In the genomic region with DNA sequence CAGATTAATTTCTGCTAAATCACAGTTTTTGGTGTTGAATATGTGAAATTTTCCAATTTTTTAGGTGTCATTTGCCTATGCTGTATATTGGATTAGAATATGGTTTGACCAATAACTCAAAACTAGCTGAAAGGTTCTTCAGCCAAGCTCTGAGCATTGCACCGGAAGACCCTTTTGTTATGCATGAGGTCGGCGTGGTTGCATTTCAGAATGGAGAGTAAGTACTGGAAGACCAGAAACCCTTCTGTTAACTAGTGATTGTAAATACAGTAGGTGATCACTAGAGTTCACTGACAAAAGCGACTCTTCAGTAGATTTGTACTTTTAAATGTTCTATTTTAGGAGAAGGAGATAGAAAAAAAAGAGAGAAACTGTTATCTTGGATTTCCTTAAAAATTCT, we compare ENCODE assay signal across 24 cellular contexts.
"Had no signal": no experiment of that assay in that cellular context is flagged by ENCODE, and none has a peak within 500 bp of the region (broad histone marks: within the 10 kb centered on the region; RNA-seq: fewer than 3 reads in every experiment).

No MANE protein-coding gene starts in this region.

- H3K9me3 Mint-ChIP-seq: activated CD4-positive, alpha-beta memory T cell treated with anti-CD3 and anti-CD28 coated beads, Interleukin-2, amount 10 ng/mL, durations not matched to agents 7 days and 5 days; activated naive CD4-positive, alpha-beta T cell treated with anti-CD3 and anti-CD28 coated beads for 36 hours; activated naive CD8-positive, alpha-beta T cell treated with anti-CD3 and anti-CD28 coated beads, Interleukin-2, amount 10 ng/mL, durations not matched to agents 7 days and 5 days; activated T-cell treated with anti-CD3 and anti-CD28 coated beads, Interleukin-2, amount 50 U/mL, for 72 hours; natural killer cell; type B pancreatic cell had no signal

- H3K9me3 ChIP-seq: heart right ventricle, ovary, prostate gland, spleen, testis had no signal

- ATAC-seq: activated T-cell treated with anti-CD3 and anti-CD28 coated beads, Interleukin-2, amount 50 U/mL, for 72 hours; heart right ventricle; left ventricle myocardium superior; natural killer cell had no signal

- H3K27me3 Mint-ChIP-seq: activated CD4-positive, alpha-beta memory T cell treated with anti-CD3 and anti-CD28 coated beads, Interleukin-2, amount 10 ng/mL, durations not matched to agents 7 days and 5 days; activated naive CD8-positive, alpha-beta T cell treated with anti-CD3 and anti-CD28 coated beads, Interleukin-2, amount 10 ng/mL, durations not matched to agents 7 days and 5 days; type B pancreatic cell had no signal

- H3K27ac ChIP-seq: coronary artery, epithelial cell of prostate, heart right ventricle, ovary, prostate gland, spleen had no signal

- H3K27ac Mint-ChIP-seq: activated CD4-positive, alpha-beta memory T cell treated with anti-CD3 and anti-CD28 coated beads, Interleukin-2, amount 10 ng/mL, durations not matched to agents 7 days and 5 days; activated naive CD4-positive, alpha-beta T cell treated with anti-CD3 and anti-CD28 coated beads for 36 hours; activated naive CD8-positive, alpha-beta T cell treated with anti-CD3 and anti-CD28 coated beads, Interleukin-2, amount 10 ng/mL, durations not matched to agents 7 days and 5 days; activated T-cell treated with anti-CD3 and anti-CD28 coated beads, Interleukin-2, amount 50 U/mL, for 72 hours; type B pancreatic cell had no signal

- H3K4me1 ChIP-seq: prostate gland, testis had no signal

- H3K27me3 ChIP-seq: heart right ventricle, ovary, spleen, testis had no signal

- H3K36me3 ChIP-seq: ovary, prostate gland had no signal

- DNase-seq: activated CD4-positive, alpha-beta memory T cell treated with anti-CD3 and anti-CD28 coated beads, Interleukin-2, amount 10 ng/mL, durations not matched to agents 7 days and 5 days; activated CD4-positive, alpha-beta T cell treated with anti-CD3 and anti-CD28 coated beads for 48 hours; activated CD4-positive, CD25-positive, alpha-beta regulatory T cell; activated effector memory CD4-positive, alpha-beta T cell treated with Interleukin-2 at 50 U/mL for 16 hours; activated naive CD4-positive, alpha-beta T cell treated with anti-CD3 and anti-CD28 coated beads for 36 hours; activated naive CD8-positive, alpha-beta T cell treated with anti-CD3 and anti-CD28 coated beads, Interleukin-2, amount 10 ng/mL, durations not matched to agents 7 days and 5 days; activated T-cell treated with anti-CD3 and anti-CD28 coated beads, Interleukin-2, amount 50 U/mL, for 72 hours; amniotic stem cell; heart right ventricle; left ventricle myocardium superior; mammary epithelial cell; midbrain; natural killer cell; ovary; spleen; stimulated activated CD4-positive, alpha-beta T cell treated with anti-CD3 and anti-CD28 coated beads, Interleukin-4, amount 100 ng/mL, for 1 hour; stimulated activated naive CD4-positive, alpha-beta T cell; T-helper 1 cell; T1000; testis had no signal

- H3K4me3 Mint-ChIP-seq: activated CD4-positive, alpha-beta memory T cell treated with anti-CD3 and anti-CD28 coated beads, Interleukin-2, amount 10 ng/mL, durations not matched to agents 7 days and 5 days; activated naive CD4-positive, alpha-beta T cell treated with anti-CD3 and anti-CD28 coated beads for 36 hours; activated naive CD8-positive, alpha-beta T cell treated with anti-CD3 and anti-CD28 coated beads, Interleukin-2, amount 10 ng/mL, durations not matched to agents 7 days and 5 days; activated T-cell treated with anti-CD3 and anti-CD28 coated beads, Interleukin-2, amount 50 U/mL, for 72 hours; natural killer cell; type B pancreatic cell had no signal

- H3K4me3 ChIP-seq: coronary artery, heart right ventricle, ovary, prostate gland, spleen, testis had no signal
